9 cellular contexts compared by ENCODE assay signal in the genomic region with DNA sequence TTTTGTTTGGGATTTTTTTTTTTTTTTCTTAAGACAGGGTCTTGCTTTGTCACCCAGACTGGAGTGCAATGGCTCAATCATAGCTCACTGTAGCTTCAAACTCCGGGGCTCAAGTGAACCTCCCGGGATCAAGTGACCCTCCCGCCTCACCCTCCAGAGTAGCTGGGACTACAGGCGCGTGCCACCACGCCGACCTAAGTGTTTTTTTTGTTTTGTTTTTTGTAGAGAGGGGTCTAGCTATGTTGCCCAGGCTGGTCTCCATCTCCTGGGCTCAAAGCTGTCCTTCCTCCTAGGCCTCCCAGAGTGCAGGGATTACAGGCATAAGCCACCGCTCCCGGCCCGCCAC. TPM values are rescaled to one million over a fixed set of nuclear protein-coding genes. Genes with fewer than 3 reads are reported as not detected.
DNase-seq lines count a peak whose midpoint lies in the region; ATAC-seq and TF ChIP-seq lines count a peak whose summit lies in the region.
"Had no signal": no experiment of that assay in that cellular context is flagged by ENCODE, and none has a peak within 500 bp of the region (broad histone marks: within the 10 kb centered on the region; RNA-seq: fewer than 3 reads in every experiment).

No MANE protein-coding gene starts in this region.

- no peak overlapping the region for H2AFZ ChIP-seq in HCT116 (ENCODE audit: low read depth, low read length, poor library complexity, severe bottlenecking)

- H3K36me3 ChIP-seq in HCT116 (ENCODE audit: control insufficient read depth in 1 of 2, insufficient read depth in 2 of 2, low read length in 2 of 2) = peaks cover 0 to 3% of the 10 kb centered on the region in 2 experiments; a peak in 1 of 4 replicates

- no peak overlapping the region for H3K27ac Mint-ChIP-seq in WTC11

- peaks cover 16% of the 10 kb centered on the region for H3K79me2 ChIP-seq in HCT116 (ENCODE audit: insufficient read depth, low read length)

- intact Hi-C loops in HCT116 (cut with micrococcal nuclease) (no loop called here), left ventricle myocardium superior (cut with micrococcal nuclease) (no loop called here)

- no peak for TF ChIP-seq CTCF in HCT116 (IDR thresholded peaks at IDR 0.05 in 2 of 3, conservative IDR thresholded peaks at IDR 0.05 in 1 of 3; ENCODE audit: borderline replicate concordance in 1 of 3, insufficient read depth in 1 of 3, low read depth in 2 of 3, low read length in 2 of 3)
- no peak for TF ChIP-seq CTCF in WTC11 (IDR thresholded peaks at IDR 0.05)

- H3K4me1 ChIP-seq in HCT116 (ENCODE audit: control insufficient read depth in 1 of 2, insufficient read depth in 2 of 2, low read length in 2 of 2) = peaks cover 11 to 18% of the 10 kb centered on the region in 2 experiments

- no peak for DNase-seq in HCT116 (ENCODE audit: low read depth, low spot score)
- no peak for DNase-seq in WTC11 (ENCODE audit: low spot score)
- DNase-seq in left ventricle myocardium superior = no peak
- no peak for DNase-seq in NCI-H1092 (lab: John Stamatoyannopoulos, UW)
- DNase-seq in Ammon's horn (ENCODE audit: low spot score) = no peak

- no peaks in the 10 kb centered on the region for H3K9me2 ChIP-seq in HCT116 (ENCODE audit: insufficient read depth)

- RAD21 ChIA-PET in HCT116 (lab: Charles Lee; ENCODE audit: low non-redundant PET in 1 of 2, low total read pairs in 2 of 2, uncharacterized antibody in 2 of 2, unreplicated experiment in 2 of 2) = interaction anchor here in 1 of 2 experiments (1.2 kb wide), 1 partner anchor 44 kb away, joined by 3 read pairs; no protein-coding TSS in a partner anchor

- CTCF ChIA-PET in HCT116 (lab: Charles Lee) = interaction anchor here (0.7 to 4.2 kb wide), 6 partner anchors 11 to 367 kb away, joined by 3 to 21 read pairs (median 4); no protein-coding TSS in a partner anchor
- CTCF ChIA-PET in WTC11 (lab: Charles Lee) = interaction anchor here (0.7 to 2.8 kb wide), 10 partner anchors 11 to 335 kb away, joined by 3 to 21 read pairs (median 5); a partner anchor contains a TSS

- H3K4me1 Mint-ChIP-seq in WTC11 = peaks cover 13% of the 10 kb centered on the region

- no peaks in the 10 kb centered on the region for H3K9me3 Mint-ChIP-seq in WTC11

- H3K4me2 ChIP-seq in HCT116 (ENCODE audit: low read length) = peak overlapping the region; percentile 77

- no peaks in the 10 kb centered on the region for H3K9me3 ChIP-seq in HCT116 (ENCODE audit: control insufficient read depth in 1 of 2, insufficient read depth in 1 of 2, low read depth in 1 of 2, low read length in 2 of 2)

- TF ChIP-seq RAD21 in HCT116 (IDR thresholded peaks at IDR 0.05; ENCODE audit: low read depth) = no peak

- TF ChIP-seq POLR2A in HCT116 (IDR thresholded peaks at IDR 0.05; ENCODE audit: borderline replicate concordance, extremely low read depth, insufficient read depth, insufficient read length) = no peak

- H3K4me3 Mint-ChIP-seq in WTC11 = peak overlapping the region; percentile 75

- POLR2A ChIA-PET in HCT116 (lab: Charles Lee) = interaction anchor here (1.2 kb wide), 1 partner anchor 9 kb away, joined by 4 read pairs; no protein-coding TSS in a partner anchor
- POLR2A ChIA-PET in WTC11 (lab: Charles Lee) = interaction anchor here (1.6 kb wide), 1 partner anchor 19 kb away, joined by 5 read pairs; no protein-coding TSS in a partner anchor

- H4K20me1 ChIP-seq in HCT116 (ENCODE audit: insufficient read depth) = no peaks in the 10 kb centered on the region

- peak overlapping the region; percentile 81 to 82 for H3K4me3 ChIP-seq in HCT116 (replicated peaks in 1 of 2; ENCODE audit: low read depth in 1 of 2, low read length in 2 of 2)
- H3K4me3 ChIP-seq in skin epidermis = peak overlapping the region; percentile 46 to 88 (median 56)

- H3K9ac ChIP-seq in HCT116 (ENCODE audit: low read length) = peak overlapping the region; percentile 87

- ATAC-seq in HCT116 (no peak; the same call in 1 of the 2 replicates), WTC11 (no peak), left ventricle myocardium superior (peak; percentile 33), HG02571 (IDR thresholded peaks at IDR 0.05; ENCODE audit: unreplicated experiment) (no peak), HG02884 (IDR thresholded peaks at IDR 0.05; ENCODE audit: unreplicated experiment) (no peak)

- BruUV-seq in HCT116 (replicated peaks; lab: Mats Ljungman, UMichigan) = no TSS peak

- H3K27me3 Mint-ChIP-seq in WTC11 (ENCODE audit: low read depth) = no peaks in the 10 kb centered on the region

- H3K27ac ChIP-seq in HCT116 (ENCODE audit: low read depth, low read length) (peak overlapping the region; percentile 90), skin epidermis (peak overlapping the region in 19 of 21 experiments; percentile 59 to 93 (median 81))

- no peaks in the 10 kb centered on the region for H3K27me3 ChIP-seq in HCT116 (ENCODE audit: insufficient read depth, low read length)

- 0 out of 2 replicates have a peak, but pooled peaks cover 5% of the 10 kb centered on the region for H3K36me3 Mint-ChIP-seq in WTC11

TF ChIP-seq in HCT116, 20 proteins besides CTCF, POLR2A, EP300 and RAD21 (continues in another document):
- TF ChIP-seq CEBPB (IDR thresholded peaks at IDR 0.05; ENCODE audit: low read depth) (no peak), JUND (IDR thresholded peaks at IDR 0.05) (no peak), YY1 (IDR thresholded peaks at IDR 0.05; ENCODE audit: extremely low read depth, insufficient replicate concordance, low read depth, low read length) (no peak), CBX3 (IDR thresholded peaks at IDR 0.05; ENCODE audit: low read depth) (no peak), FOSL1 (IDR thresholded peaks at IDR 0.05; ENCODE audit: low read depth) (no peak), ZFX (IDR thresholded peaks at IDR 0.05) (no peak), TCF7L2 (IDR thresholded peaks at IDR 0.05; ENCODE audit: borderline replicate concordance, extremely low read depth, insufficient read depth, insufficient read length) (no peak), EZH2 (IDR thresholded peaks at IDR 0.05) (no peak), ZNF274 (IDR thresholded peaks at IDR 0.05; ENCODE audit: low read depth, low read length) (no peak)
- TF ChIP-seq, protein P1, sequence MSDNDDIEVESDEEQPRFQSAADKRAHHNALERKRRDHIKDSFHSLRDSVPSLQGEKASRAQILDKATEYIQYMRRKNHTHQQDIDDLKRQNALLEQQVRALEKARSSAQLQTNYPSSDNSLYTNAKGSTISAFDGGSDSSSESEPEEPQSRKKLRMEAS (IDR thresholded peaks at IDR 0.05) = no peak

TF ChIP-seq in WTC11, 78 proteins besides CTCF, POLR2A, EP300 and RAD21 (continues in another document):
- TF ChIP-seq JUN (CRISPR knock-in tag; IDR thresholded peaks at IDR 0.05) (no peak), GTF2I (CRISPR knock-in tag; conservative IDR thresholded peaks at IDR 0.05) (peak; percentile 98), ZNF121 (CRISPR knock-in tag; IDR thresholded peaks at IDR 0.05) (peak; percentile 100), OVOL2 (CRISPR knock-in tag; IDR thresholded peaks at IDR 0.05; ENCODE audit: borderline replicate concordance) (no peak), HMGA2 (CRISPR knock-in tag; IDR thresholded peaks at IDR 0.05) (no peak), PRRX2 (CRISPR knock-in tag; IDR thresholded peaks at IDR 0.05) (no peak)
- TF ChIP-seq, protein P2, sequence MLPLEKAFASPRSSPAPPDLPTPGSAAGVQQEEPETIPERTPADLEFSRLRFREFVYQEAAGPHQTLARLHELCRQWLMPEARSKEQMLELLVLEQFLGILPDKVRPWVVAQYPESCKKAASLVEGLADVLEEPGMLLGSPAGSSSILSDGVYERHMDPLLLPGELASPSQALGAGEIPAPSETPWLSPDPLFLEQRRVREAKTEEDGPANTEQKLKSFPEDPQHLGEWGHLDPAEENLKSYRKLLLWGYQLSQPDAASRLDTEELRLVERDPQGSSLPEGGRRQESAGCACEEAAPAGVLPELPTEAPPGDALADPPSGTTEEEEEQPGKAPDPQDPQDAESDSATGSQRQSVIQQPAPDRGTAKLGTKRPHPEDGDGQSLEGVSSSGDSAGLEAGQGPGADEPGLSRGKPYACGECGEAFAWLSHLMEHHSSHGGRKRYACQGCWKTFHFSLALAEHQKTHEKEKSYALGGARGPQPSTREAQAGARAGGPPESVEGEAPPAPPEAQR (CRISPR knock-in tag; IDR thresholded peaks at IDR 0.05) = no peak
- TF ChIP-seq, protein P3, sequence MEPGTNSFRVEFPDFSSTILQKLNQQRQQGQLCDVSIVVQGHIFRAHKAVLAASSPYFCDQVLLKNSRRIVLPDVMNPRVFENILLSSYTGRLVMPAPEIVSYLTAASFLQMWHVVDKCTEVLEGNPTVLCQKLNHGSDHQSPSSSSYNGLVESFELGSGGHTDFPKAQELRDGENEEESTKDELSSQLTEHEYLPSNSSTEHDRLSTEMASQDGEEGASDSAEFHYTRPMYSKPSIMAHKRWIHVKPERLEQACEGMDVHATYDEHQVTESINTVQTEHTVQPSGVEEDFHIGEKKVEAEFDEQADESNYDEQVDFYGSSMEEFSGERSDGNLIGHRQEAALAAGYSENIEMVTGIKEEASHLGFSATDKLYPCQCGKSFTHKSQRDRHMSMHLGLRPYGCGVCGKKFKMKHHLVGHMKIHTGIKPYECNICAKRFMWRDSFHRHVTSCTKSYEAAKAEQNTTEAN (CRISPR knock-in tag; IDR thresholded peaks at IDR 0.05) = no peak
- TF ChIP-seq, protein P4, sequence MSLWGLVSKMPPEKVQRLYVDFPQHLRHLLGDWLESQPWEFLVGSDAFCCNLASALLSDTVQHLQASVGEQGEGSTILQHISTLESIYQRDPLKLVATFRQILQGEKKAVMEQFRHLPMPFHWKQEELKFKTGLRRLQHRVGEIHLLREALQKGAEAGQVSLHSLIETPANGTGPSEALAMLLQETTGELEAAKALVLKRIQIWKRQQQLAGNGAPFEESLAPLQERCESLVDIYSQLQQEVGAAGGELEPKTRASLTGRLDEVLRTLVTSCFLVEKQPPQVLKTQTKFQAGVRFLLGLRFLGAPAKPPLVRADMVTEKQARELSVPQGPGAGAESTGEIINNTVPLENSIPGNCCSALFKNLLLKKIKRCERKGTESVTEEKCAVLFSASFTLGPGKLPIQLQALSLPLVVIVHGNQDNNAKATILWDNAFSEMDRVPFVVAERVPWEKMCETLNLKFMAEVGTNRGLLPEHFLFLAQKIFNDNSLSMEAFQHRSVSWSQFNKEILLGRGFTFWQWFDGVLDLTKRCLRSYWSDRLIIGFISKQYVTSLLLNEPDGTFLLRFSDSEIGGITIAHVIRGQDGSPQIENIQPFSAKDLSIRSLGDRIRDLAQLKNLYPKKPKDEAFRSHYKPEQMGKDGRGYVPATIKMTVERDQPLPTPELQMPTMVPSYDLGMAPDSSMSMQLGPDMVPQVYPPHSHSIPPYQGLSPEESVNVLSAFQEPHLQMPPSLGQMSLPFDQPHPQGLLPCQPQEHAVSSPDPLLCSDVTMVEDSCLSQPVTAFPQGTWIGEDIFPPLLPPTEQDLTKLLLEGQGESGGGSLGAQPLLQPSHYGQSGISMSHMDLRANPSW (CRISPR knock-in tag; conservative IDR thresholded peaks at IDR 0.05; ENCODE audit: low read depth) = no peak

RNA-seq across cellular contexts. Expression of a gene that starts 0.8 kb away (rescaled TPM):
- total RNA-seq in HCT116 (2021; ENCODE audit: unreplicated experiment) (18.5 TPM), WTC11 (2021) (9.3 to 11.1 TPM (median 10.9 TPM) in 3 replicates), left ventricle myocardium superior (6.2 TPM)
- polyA plus RNA-seq in HCT116 (2012) = 14.5 and 16.5 TPM in 2 replicates

RNA-seq across cellular contexts. Expression of a gene that starts 40.8 kb away (rescaled TPM):
- total RNA-seq in HCT116 (2021; ENCODE audit: unreplicated experiment) = not detected
- not detected in 2 replicates for polyA plus RNA-seq in HCT116 (2012)
- 2.0 to 3.5 TPM (median 2.3 TPM) in 3 replicates for total RNA-seq in WTC11 (2021)
- total RNA-seq in left ventricle myocardium superior = not detected
- total RNA-seq: HT1080 had no signal
